Comparison of ENCODE assay signal across 10 cellular contexts in the genomic region with DNA sequence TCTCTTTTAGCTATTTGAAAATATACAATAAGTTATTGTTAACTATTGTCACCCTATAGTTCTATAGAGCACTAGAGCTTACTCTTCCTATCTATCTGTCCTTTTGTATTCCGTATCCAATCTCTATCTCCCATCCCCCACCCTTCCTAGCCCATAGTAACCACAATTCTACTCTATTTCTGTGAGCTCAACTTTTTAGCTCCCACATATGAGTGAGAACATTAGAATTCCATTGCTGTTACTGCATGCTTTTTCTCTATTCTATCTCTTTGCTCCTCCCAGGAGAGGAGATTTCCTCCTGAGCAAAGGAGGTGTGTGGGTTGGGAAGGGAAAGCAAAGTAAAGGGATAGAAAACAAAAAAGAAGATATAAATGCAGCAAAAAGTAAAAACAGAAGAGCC.
A peak's percentile ranks its signal among the peaks of the same experiment; 100 is the strongest.
DNase-seq lines count a peak whose midpoint lies in the region; ATAC-seq and TF ChIP-seq lines count a peak whose summit lies in the region.
"Had no signal": no experiment of that assay in that cellular context is flagged by ENCODE, and none has a peak within 500 bp of the region (broad histone marks: within the 10 kb centered on the region; RNA-seq: fewer than 3 reads in every experiment).

No MANE protein-coding gene starts in this region.

- H3K4me1 ChIP-seq in GM23248 (ENCODE audit: insufficient read depth) (peaks cover 31% of the 10 kb centered on the region), sigmoid colon (peaks cover 0 to 35% (median 32%) of the 10 kb centered on the region in 4 donors)

- no peak overlapping the region for H2AFZ ChIP-seq in GM23248

- peaks cover 29% of the 10 kb centered on the region for H3F3A ChIP-seq in GM23248 (ENCODE audit: insufficient read depth)

- no peak for TF ChIP-seq CTCF in fibroblast of mammary gland (conservative IDR thresholded peaks at IDR 0.05; ENCODE audit: control insufficient read depth, insufficient read depth, low read depth, low read length)
- TF ChIP-seq CTCF in sigmoid colon (IDR thresholded peaks at IDR 0.05), result no peak

- no peaks in the 10 kb centered on the region for H3K27me3 Mint-ChIP-seq in activated CD8-positive, alpha-beta T cell treated with anti-CD3 and anti-CD28 coated beads, Interleukin-2, amount 10 ng/mL, durations not matched to agents 7 days and 5 days (ENCODE audit: low read depth)

- no peak for ATAC-seq in activated CD8-positive, alpha-beta T cell treated with anti-CD3 and anti-CD28 coated beads, Interleukin-2, amount 10 ng/mL, durations not matched to agents 7 days and 5 days
- ATAC-seq in HG03159 (IDR thresholded peaks at IDR 0.05; ENCODE audit: unreplicated experiment), result no peak
- ATAC-seq in GM18868 (IDR thresholded peaks at IDR 0.05; ENCODE audit: unreplicated experiment), result no peak
- no peak for ATAC-seq in GM21367 (IDR thresholded peaks at IDR 0.05; ENCODE audit: unreplicated experiment)

- intact Hi-C loops in sigmoid colon (cut with DNase I), result loop anchor here (5.0 kb wide), 1 partner anchor 43 kb away; no protein-coding TSS in a partner anchor

- peaks cover 25% of the 10 kb centered on the region for H3K4me1 Mint-ChIP-seq in activated CD8-positive, alpha-beta T cell treated with anti-CD3 and anti-CD28 coated beads, Interleukin-2, amount 10 ng/mL, durations not matched to agents 7 days and 5 days (ENCODE audit: low read depth)

- H3K27me3 ChIP-seq in GM23248 (replicated peaks; ENCODE audit: insufficient read depth) (no peaks in the 10 kb centered on the region), sigmoid colon (no peaks in the 10 kb centered on the region)
- H3K27me3 ChIP-seq: foreskin keratinocyte, neutrophil had no signal

- no peaks in the 10 kb centered on the region for H3K9me3 Mint-ChIP-seq in activated CD8-positive, alpha-beta T cell treated with anti-CD3 and anti-CD28 coated beads, Interleukin-2, amount 10 ng/mL, durations not matched to agents 7 days and 5 days (ENCODE audit: insufficient read depth)

- no peaks in the 10 kb centered on the region for H3K9me2 ChIP-seq in GM23248 (ENCODE audit: insufficient read depth)

- TF ChIP-seq POLR2A in sigmoid colon (IDR thresholded peaks at IDR 0.05), result no peak

- peak overlapping the region; percentile 70 for H3K4me2 ChIP-seq in GM23248 (ENCODE audit: unreplicated experiment)

- H3K9ac ChIP-seq in GM23248, result peak overlapping the region; percentile 14; the same call in 1 of the 2 replicates

- in situ Hi-C loops in GM23248 (cut with MboI), result no loop called here

- peak overlapping the region; percentile 24 for H3K27ac Mint-ChIP-seq in activated CD8-positive, alpha-beta T cell treated with anti-CD3 and anti-CD28 coated beads, Interleukin-2, amount 10 ng/mL, durations not matched to agents 7 days and 5 days

- CTCF ChIA-PET in activated CD8-positive, alpha-beta T cell treated with anti-CD3 and anti-CD28 coated beads, Interleukin-2, amount 10 ng/mL, durations not matched to agents 7 days and 5 days (lab: Charles Lee), result interaction anchor here (2.4 kb wide), 1 partner anchor 43 kb away, joined by 8 read pairs; no protein-coding TSS in a partner anchor

- H3K9me3 ChIP-seq in GM23248 (ENCODE audit: low read depth) (no peaks in the 10 kb centered on the region), sigmoid colon (no peaks in the 10 kb centered on the region)
- H3K9me3 ChIP-seq: neutrophil had no signal

- H3K36me3 ChIP-seq in GM23248 (ENCODE audit: low read depth) (no peaks in the 10 kb centered on the region), sigmoid colon (no peaks in the 10 kb centered on the region)
- H3K36me3 ChIP-seq: neutrophil had no signal

- peak; percentile 70 for DNase-seq in GM23248
- no peak for DNase-seq in activated CD8-positive, alpha-beta T cell treated with anti-CD3 and anti-CD28 coated beads, Interleukin-2, amount 10 ng/mL, durations not matched to agents 7 days and 5 days
- peak; percentile 50 for DNase-seq in fibroblast of mammary gland (ENCODE audit: low read depth)
- DNase-seq in sigmoid colon, result no peak
- no peak for DNase-seq in C1 segment of cervical spinal cord (lab: John Stamatoyannopoulos, UW)

- no peaks in the 10 kb centered on the region for H4K20me1 ChIP-seq in GM23248 (ENCODE audit: insufficient read depth)

- POLR2A ChIA-PET in activated CD8-positive, alpha-beta T cell treated with anti-CD3 and anti-CD28 coated beads, Interleukin-2, amount 10 ng/mL, durations not matched to agents 7 days and 5 days (lab: Charles Lee), result interaction anchor here (1.3 kb wide), 1 partner anchor 43 kb away, joined by 4 read pairs; no protein-coding TSS in a partner anchor

- H3K79me2 ChIP-seq in GM23248 (ENCODE audit: insufficient read depth), result no peaks in the 10 kb centered on the region

- no peak for TF ChIP-seq EP300 in sigmoid colon (IDR thresholded peaks at IDR 0.05)

- no peak overlapping the region for H3K4me3 Mint-ChIP-seq in activated CD8-positive, alpha-beta T cell treated with anti-CD3 and anti-CD28 coated beads, Interleukin-2, amount 10 ng/mL, durations not matched to agents 7 days and 5 days

- H3K4me3 ChIP-seq in GM23248 (peak overlapping the region; percentile 14; the same call in 1 of the 2 replicates), fibroblast of mammary gland (ENCODE audit: control insufficient read depth, low read depth, low read length) (no peak overlapping the region), sigmoid colon (no peak overlapping the region)

- H3K36me3 Mint-ChIP-seq in activated CD8-positive, alpha-beta T cell treated with anti-CD3 and anti-CD28 coated beads, Interleukin-2, amount 10 ng/mL, durations not matched to agents 7 days and 5 days (ENCODE audit: low read depth), result peaks cover 12% of the 10 kb centered on the region

- H3K27ac ChIP-seq in GM23248, result peak overlapping the region; percentile 65
- peak overlapping the region; percentile 66 to 70 (median 70) for H3K27ac ChIP-seq in sigmoid colon
- H3K27ac ChIP-seq: foreskin keratinocyte, neutrophil had no signal

- WGBS in GM23248 (ENCODE audit: low coverage in 1 of 2, low lambda C conversion rate in 2 of 2, missing lambda C conversion rate in 2 of 2), 2 experiments, result 76 to 82% methylated on average over 1 of the region's 1 CpG
- 91 to 97% methylated on average over 1 of the region's 1 CpG for WGBS in sigmoid colon, 2 donors

Comparison
In these comparisons a context has a peak if more than half of its experiments do, and no peak if none do; other contexts are left out.
1. DNase-seq: peak in GM23248 (single experiment) and fibroblast of mammary gland (single experiment); none in activated CD8-positive, alpha-beta T cell treated with anti-CD3 and anti-CD28 coated beads, Interleukin-2, amount 10 ng/mL, durations not matched to agents 7 days and 5 days (single experiment), sigmoid colon (single experiment) and C1 segment of cervical spinal cord (0 of 14).